Comparison of ENCODE assay signal across 22 cellular contexts in the genomic region with DNA sequence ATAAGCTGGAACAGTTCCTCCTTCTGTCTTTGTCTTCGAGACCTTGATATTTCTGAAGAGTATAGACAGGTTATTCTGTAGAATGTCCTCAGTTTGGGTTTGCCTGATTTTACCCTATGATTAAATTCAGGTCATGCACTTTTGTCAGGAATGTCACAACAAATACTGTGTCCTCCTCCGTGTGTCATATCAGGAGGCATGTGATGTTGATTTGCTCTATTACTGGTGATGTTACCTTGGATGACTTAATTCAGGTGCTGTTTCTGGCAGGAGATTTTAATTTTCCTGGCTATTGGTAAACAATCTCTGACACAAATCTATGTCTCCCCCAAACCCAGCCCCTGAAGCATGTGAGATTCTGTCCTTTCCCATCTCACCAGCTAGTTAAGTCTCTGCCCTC. TPM values are rescaled to one million over a fixed set of nuclear protein-coding genes. Genes with fewer than 3 reads are reported as not detected.
A peak's percentile ranks its signal among the peaks of the same experiment; 100 is the strongest.
DNase-seq lines count a peak whose midpoint lies in the region; ATAC-seq and TF ChIP-seq lines count a peak whose summit lies in the region.
"Had no signal": no experiment of that assay in that cellular context is flagged by ENCODE, and none has a peak within 500 bp of the region (broad histone marks: within the 10 kb centered on the region; RNA-seq: fewer than 3 reads in every experiment).

No MANE protein-coding gene starts in this region.

- peak overlapping the region; percentile 36; the same call in 1 of the 2 replicates for H3K9ac ChIP-seq in HCT116 (ENCODE audit: low read length)

- H3K9me3 Mint-ChIP-seq in activated CD4-positive, alpha-beta T cell treated with anti-CD3 and anti-CD28 coated beads, Interleukin-2, amount 10 ng/mL, durations not matched to agents 24 days and 14 days: no peaks in the 10 kb centered on the region
- H3K9me3 Mint-ChIP-seq in activated B cell treated with CpG ODN at 0.5 μM for 24 hours: no peaks in the 10 kb centered on the region
- no peaks in the 10 kb centered on the region for H3K9me3 Mint-ChIP-seq in progenitor cell of endocrine pancreas (ENCODE audit: low read depth)

- H3K79me2 ChIP-seq in HCT116 (ENCODE audit: insufficient read depth, low read length): no peaks in the 10 kb centered on the region

- H3K27me3 Mint-ChIP-seq in activated CD4-positive, alpha-beta T cell treated with anti-CD3 and anti-CD28 coated beads, Interleukin-2, amount 10 ng/mL, durations not matched to agents 24 days and 14 days: no peaks in the 10 kb centered on the region
- H3K27me3 Mint-ChIP-seq in activated B cell treated with CpG ODN at 0.5 μM for 24 hours (no peaks in the 10 kb centered on the region), progenitor cell of endocrine pancreas (no peaks in the 10 kb centered on the region)

- no peak for TF ChIP-seq POLR2A in HCT116 (IDR thresholded peaks at IDR 0.05; ENCODE audit: borderline replicate concordance, extremely low read depth, insufficient read depth, insufficient read length)

- H2AFZ ChIP-seq in HCT116 (ENCODE audit: low read depth, low read length, poor library complexity, severe bottlenecking): no peak overlapping the region

- H3K27ac Mint-ChIP-seq in activated CD4-positive, alpha-beta T cell treated with anti-CD3 and anti-CD28 coated beads, Interleukin-2, amount 10 ng/mL, durations not matched to agents 24 days and 14 days: peak overlapping the region; percentile 51
- H3K27ac Mint-ChIP-seq in activated B cell treated with CpG ODN at 0.5 μM for 24 hours (peak overlapping the region; percentile 95), progenitor cell of endocrine pancreas (peak overlapping the region; percentile 95)

- no peak overlapping the region for H3K4me3 Mint-ChIP-seq in activated CD4-positive, alpha-beta T cell treated with anti-CD3 and anti-CD28 coated beads, Interleukin-2, amount 10 ng/mL, durations not matched to agents 24 days and 14 days
- H3K4me3 Mint-ChIP-seq in activated B cell treated with CpG ODN at 0.5 μM for 24 hours (peak overlapping the region; percentile 56), progenitor cell of endocrine pancreas (ENCODE audit: low read depth) (no peak overlapping the region)

- RAD21 ChIA-PET in HCT116 (lab: Charles Lee; ENCODE audit: low non-redundant PET in 1 of 2, low total read pairs in 2 of 2, uncharacterized antibody in 2 of 2, unreplicated experiment in 2 of 2): interaction anchor here in 1 of 2 experiments (0.5 kb wide), 1 partner anchor 275 kb away, joined by 4 read pairs; no protein-coding TSS in a partner anchor

- no peak overlapping the region for H3K4me3 ChIP-seq in HCT116 (replicated peaks in 1 of 2; ENCODE audit: low read depth in 1 of 2, low read length in 2 of 2)
- H3K4me3 ChIP-seq: MG63, skin epidermis, stomach, tibial nerve had no signal

- peak overlapping the region; percentile 50 for H3K4me2 ChIP-seq in HCT116 (ENCODE audit: low read length)

- BruUV-seq in HCT116 (replicated peaks; lab: Mats Ljungman, UMichigan): no TSS peak

- H3K4me1 Mint-ChIP-seq in activated CD4-positive, alpha-beta T cell treated with anti-CD3 and anti-CD28 coated beads, Interleukin-2, amount 10 ng/mL, durations not matched to agents 24 days and 14 days: peaks cover 20% of the 10 kb centered on the region
- H3K4me1 Mint-ChIP-seq in activated B cell treated with CpG ODN at 0.5 μM for 24 hours: peaks cover 88% of the 10 kb centered on the region
- peaks cover 21% of the 10 kb centered on the region for H3K4me1 Mint-ChIP-seq in progenitor cell of endocrine pancreas (ENCODE audit: low read depth)

- intact Hi-C loops in activated CD4-positive, alpha-beta T cell treated with anti-CD3 and anti-CD28 coated beads, Interleukin-2, amount 10 ng/mL, durations not matched to agents 24 days and 14 days (cut with micrococcal nuclease): no loop called here
- intact Hi-C loops in HCT116 (cut with micrococcal nuclease) (no loop called here), activated B cell treated with CpG ODN at 0.5 μM for 24 hours (cut with micrococcal nuclease) (loop anchor here (1.0 to 5.0 kb wide), 9 partner anchors 15 to 369 kb away; a partner anchor contains a TSS)

- H3K36me3 ChIP-seq in HCT116 (ENCODE audit: control insufficient read depth in 1 of 2, insufficient read depth in 2 of 2, low read length in 2 of 2): no peaks in the 10 kb centered on the region
- H3K36me3 ChIP-seq: MG63 had no signal

- no peaks in the 10 kb centered on the region for H3K27me3 ChIP-seq in HCT116 (ENCODE audit: insufficient read depth, low read length)
- H3K27me3 ChIP-seq: MG63, neutrophil, stomach, tibial nerve had no signal

- peaks cover 9% of the 10 kb centered on the region for H3K36me3 Mint-ChIP-seq in activated CD4-positive, alpha-beta T cell treated with anti-CD3 and anti-CD28 coated beads, Interleukin-2, amount 10 ng/mL, durations not matched to agents 24 days and 14 days (ENCODE audit: low read depth)
- peaks cover 16% of the 10 kb centered on the region for H3K36me3 Mint-ChIP-seq in activated B cell treated with CpG ODN at 0.5 μM for 24 hours (ENCODE audit: low read depth)
- H3K36me3 Mint-ChIP-seq in progenitor cell of endocrine pancreas (ENCODE audit: insufficient read depth): no peaks in the 10 kb centered on the region

- no peak for DNase-seq in activated CD4-positive, alpha-beta T cell treated with anti-CD3 and anti-CD28 coated beads, Interleukin-2, amount 10 ng/mL, durations not matched to agents 24 days and 14 days
- DNase-seq in activated CD4-positive, alpha-beta T cell treated with anti-CD3 and anti-CD28 coated beads, Interleukin-2, amount 50 U/mL, for 1 hour: no peak
- DNase-seq in HCT116 (ENCODE audit: low read depth, low spot score) (no peak), activated B cell treated with CpG ODN at 0.5 μM for 24 hours (no peak), progenitor cell of endocrine pancreas (ENCODE audit: low spot score, unreplicated experiment) (no peak), T-helper 9 cell (no peak), NOMO-1 treated with dmso at 0.1 percent for 144 hours (lab: John Stamatoyannopoulos, UW; ENCODE audit: unreplicated experiment) (no peak)
- DNase-seq: activated CD4-positive, alpha-beta T cell treated with anti-CD3 and anti-CD28 coated beads for 1 hour; activated gamma-delta T cell treated with Interleukin-2 at 50 U/mL for 16 hours; amniotic stem cell; glutamatergic neuron; MG63; NCI-H1694; NCI-H2171 treated with DMSO at 0.1 percent for 48 hours; NCI-H69 had no signal

- peak overlapping the region; percentile 51; the same call in 1 of the 2 replicates for H3K27ac ChIP-seq in HCT116 (ENCODE audit: low read depth, low read length)
- H3K27ac ChIP-seq: 22Rv1, neutrophil, tibial nerve had no signal

- ATAC-seq in HCT116 (no peak), activated B cell treated with CpG ODN at 0.5 μM for 24 hours (ENCODE audit: low read depth) (no peak), HG03457 (IDR thresholded peaks at IDR 0.05; ENCODE audit: unreplicated experiment) (no peak)
- ATAC-seq: Right ventricle myocardium inferior had no signal

- no peaks in the 10 kb centered on the region for H3K9me3 ChIP-seq in HCT116 (ENCODE audit: control insufficient read depth in 1 of 2, insufficient read depth in 1 of 2, low read depth in 1 of 2, low read length in 2 of 2)
- H3K9me3 ChIP-seq: MG63, neutrophil, stomach, tibial nerve had no signal

- POLR2A ChIA-PET in HCT116 (lab: Charles Lee) (no interaction called here), activated B cell treated with CpG ODN at 0.5 μM for 24 hours (lab: Charles Lee) (interaction anchor here (0.7 to 7.5 kb wide), 9 partner anchors 10 to 376 kb away, joined by 3 to 102 read pairs (median 5); a partner anchor contains a TSS)

- H4K20me1 ChIP-seq in HCT116 (ENCODE audit: insufficient read depth): no peaks in the 10 kb centered on the region

- CTCF ChIA-PET in HCT116 (lab: Charles Lee) (no interaction called here), activated B cell treated with CpG ODN at 0.5 μM for 24 hours (lab: Charles Lee) (no interaction called here)

- no peak for TF ChIP-seq RAD21 in HCT116 (IDR thresholded peaks at IDR 0.05; ENCODE audit: low read depth)

- no peaks in the 10 kb centered on the region for H3K9me2 ChIP-seq in HCT116 (ENCODE audit: insufficient read depth)

- H3K4me1 ChIP-seq in HCT116 (ENCODE audit: control insufficient read depth in 1 of 2, insufficient read depth in 2 of 2, low read length in 2 of 2): peaks cover 17 to 30% of the 10 kb centered on the region in 2 experiments
- H3K4me1 ChIP-seq: tibial nerve had no signal

- no peak for TF ChIP-seq CTCF in HCT116 (IDR thresholded peaks at IDR 0.05 in 2 of 3, conservative IDR thresholded peaks at IDR 0.05 in 1 of 3; ENCODE audit: borderline replicate concordance in 1 of 3, insufficient read depth in 1 of 3, low read depth in 2 of 3, low read length in 2 of 3)
- TF ChIP-seq CTCF in activated B cell treated with CpG ODN at 0.5 μM for 24 hours (IDR thresholded peaks at IDR 0.05): no peak
- no peak for TF ChIP-seq CTCF in progenitor cell of endocrine pancreas (IDR thresholded peaks at IDR 0.05; ENCODE audit: unreplicated experiment)

TF ChIP-seq in HCT116, 20 proteins besides CTCF, POLR2A, EP300 and RAD21 (continues in another document):
- TF ChIP-seq SP1 (IDR thresholded peaks at IDR 0.05; ENCODE audit: low read depth): no peak

RNA-seq across cellular contexts. Expression of a gene that starts 33.3 kb away (rescaled TPM):
- total RNA-seq in activated CD4-positive, alpha-beta T cell treated with anti-CD3 and anti-CD28 coated beads, Interleukin-2, amount 10 ng/mL, durations not matched to agents 24 days and 14 days: 95.6 and 102 TPM in 2 replicates
- 56.9 TPM for total RNA-seq in HCT116 (2021; ENCODE audit: unreplicated experiment)
- 62.1 and 65.3 TPM in 2 replicates for polyA plus RNA-seq in HCT116 (2012)
- total RNA-seq in activated B cell treated with CpG ODN at 0.5 μM for 24 hours: 116 and 121 TPM in 2 replicates
- total RNA-seq in progenitor cell of endocrine pancreas: 136 and 137 TPM in 2 replicates

RNA-seq across cellular contexts. Expression of a gene that starts 46.0 kb away (rescaled TPM):
- total RNA-seq in activated CD4-positive, alpha-beta T cell treated with anti-CD3 and anti-CD28 coated beads, Interleukin-2, amount 10 ng/mL, durations not matched to agents 24 days and 14 days: 6.1 and 7.1 TPM in 2 replicates
- 4.9 TPM for total RNA-seq in HCT116 (2021; ENCODE audit: unreplicated experiment)
- polyA plus RNA-seq in HCT116 (2012): 3.9 and 4.9 TPM in 2 replicates
- total RNA-seq in activated B cell treated with CpG ODN at 0.5 μM for 24 hours: 9.2 and 10.1 TPM in 2 replicates
- total RNA-seq in progenitor cell of endocrine pancreas: 8.0 and 8.3 TPM in 2 replicates

RNA-seq across cellular contexts. Expression of a gene that starts 57.7 kb away (rescaled TPM):
- 5.4 and 5.5 TPM in 2 replicates for total RNA-seq in activated CD4-positive, alpha-beta T cell treated with anti-CD3 and anti-CD28 coated beads, Interleukin-2, amount 10 ng/mL, durations not matched to agents 24 days and 14 days
- total RNA-seq in HCT116 (2021; ENCODE audit: unreplicated experiment) (9.6 TPM), activated B cell treated with CpG ODN at 0.5 μM for 24 hours (6.8 and 7.7 TPM in 2 replicates), progenitor cell of endocrine pancreas (5.0 and 6.1 TPM in 2 replicates)
- 7.8 and 10.9 TPM in 2 replicates for polyA plus RNA-seq in HCT116 (2012)
